Comparison of ENCODE assay signal across 14 cellular contexts in genomic region chr20:51514836-51515235, GRCh38. TPM values are rescaled to one million over a fixed set of nuclear protein-coding genes. Genes with fewer than 3 reads are reported as not detected.
"Had no signal": no experiment of that assay in that cellular context is flagged by ENCODE, and none has a peak within 500 bp of the region (broad histone marks: within the 10 kb centered on the region; RNA-seq: fewer than 3 reads in every experiment).

No MANE protein-coding gene starts in this region.

- H3K9me3 Mint-ChIP-seq: activated T-helper 2 cell treated with anti-CD3 and anti-CD28 coated beads, Interferon-gamma antibody, Interleukin-2, Interleukin-4, amounts not matched to agents 10 μg/mL and 5 μg/mL and 100 μg/mL, durations not matched to agents 14 hours and 24 hours and 36 hours; nephron progenitor cell had no signal

- FAIRE-seq: bronchial epithelial cell, islet of Langerhans, urothelium cell line had no signal

- H3K4me1 Mint-ChIP-seq: nephron progenitor cell had no signal

- DNase-seq: activated CD4-positive, alpha-beta T cell treated with anti-CD3 and anti-CD28 coated beads for 1 hour; head of caudate nucleus; left lung; mucosa of descending colon; nephron progenitor cell; Right ventricle myocardium superior; sigmoid colon; stimulated activated CD4-positive, alpha-beta T cell treated with anti-CD3 and anti-CD28 coated beads, Interleukin-4, amount 100 ng/mL, for 24 hours; thyroid gland had no signal

- H3K4me1 ChIP-seq: ascending aorta, left lung, sigmoid colon had no signal

- H3K4me3 ChIP-seq: ascending aorta, left lung, mucosa of descending colon, sigmoid colon, thyroid gland had no signal

- H3K4me3 Mint-ChIP-seq: nephron progenitor cell had no signal

- ATAC-seq: left lung, mucosa of descending colon had no signal

- H3K36me3 ChIP-seq: sigmoid colon had no signal

- H3K27ac Mint-ChIP-seq: nephron progenitor cell had no signal

- H3K27me3 ChIP-seq: ascending aorta, left lung, sigmoid colon, thyroid gland had no signal

- H3K9me3 ChIP-seq: ascending aorta, left lung, mucosa of descending colon, sigmoid colon, thyroid gland had no signal

- H3K27ac ChIP-seq: ascending aorta, left lung, sigmoid colon, thyroid gland had no signal

RNA-seq across cellular contexts. Expression of gene NFATC2, which starts 27.7 kb away (rescaled TPM):
- total RNA-seq: bronchial epithelial cell had no signal
